Comparison of ENCODE assay signal across 8 cellular contexts in genomic region chr21:5123655-5124054, GRCh38.
DNase-seq lines count a peak whose midpoint lies in the region; ATAC-seq and TF ChIP-seq lines count a peak whose summit lies in the region.
"Not testable (repeated sequence)": the region's sequence is repeated elsewhere in the genome, so short reads cannot be mapped to it uniquely, and the experiment has no call there.

No MANE protein-coding gene starts in this region.

- not testable (repeated sequence) for H3K9me3 Mint-ChIP-seq in central memory CD8-positive, alpha-beta T cell

- 4 to 20% (median 7%) methylated on average over 6 to 11 of the region's 16 CpGs; no CpG with 5 or more reads in 2 of the 5 donors for WGBS in stomach, 5 donors

- H3K4me3 ChIP-seq in stomach: not testable (repeated sequence)

- not testable (repeated sequence) for TF ChIP-seq EP300 in stomach (IDR thresholded peaks at IDR 0.05)

- not testable (repeated sequence) for H3K9me3 ChIP-seq in stomach

- not testable (repeated sequence) for TF ChIP-seq POLR2A in stomach (IDR thresholded peaks at IDR 0.05)

- H3K27me3 Mint-ChIP-seq in central memory CD8-positive, alpha-beta T cell: not testable (repeated sequence)

- H3K36me3 ChIP-seq in stomach: not testable (repeated sequence)

- not testable (repeated sequence) for H3K4me3 Mint-ChIP-seq in central memory CD8-positive, alpha-beta T cell

- H3K27me3 ChIP-seq in stomach: not testable (repeated sequence)

- H3K27ac Mint-ChIP-seq in central memory CD8-positive, alpha-beta T cell (ENCODE audit: low read depth): not testable (repeated sequence)

- not testable (repeated sequence) for H3K4me1 Mint-ChIP-seq in central memory CD8-positive, alpha-beta T cell

- ATAC-seq in GM21825 (IDR thresholded peaks at IDR 0.05; ENCODE audit: unreplicated experiment): peak; percentile 32
- peak; percentile 33 for ATAC-seq in central memory CD8-positive, alpha-beta T cell (replicated peaks; ENCODE audit: extremely low read depth, poor library complexity, severe bottlenecking)
- peak; percentile 68 for ATAC-seq in left lobe of liver

- POLR2A ChIA-PET in GM10248 (lab: Yijun Ruan, JAX): not testable (repeated sequence)

- H3K36me3 Mint-ChIP-seq in central memory CD8-positive, alpha-beta T cell (ENCODE audit: insufficient read depth): not testable (repeated sequence)

- peak; percentile 39 for TF ChIP-seq CTCF in GM10248 (IDR thresholded peaks at IDR 0.05; ENCODE audit: control extremely low read depth, extremely low read depth, low read depth, missing control alignments)
- TF ChIP-seq CTCF in stomach (IDR thresholded peaks at IDR 0.05): peak in 3 of 7 experiments; percentile 15 to 46 (median 39)

- H3K4me1 ChIP-seq in stomach: not testable (repeated sequence)

- DNase-seq in GM10248 (ENCODE audit: extremely low spot score): not testable (repeated sequence)
- peak; percentile 55 for DNase-seq in T follicular helper cell (ENCODE audit: low read depth)
- DNase-seq in activated T-cell treated with anti-CD3 and anti-CD28 coated beads for 48 hours (ENCODE audit: low read depth): peak; percentile 70
- DNase-seq in central memory CD8-positive, alpha-beta T cell (ENCODE audit: low spot score in 2 of 2): peak; percentile 62 to 64
- peak; percentile 80 for DNase-seq in left lobe of liver (ENCODE audit: low spot score)
- DNase-seq in stimulated activated CD4-positive, alpha-beta T cell treated with anti-CD3 and anti-CD28 coated beads, Interleukin-12 subunit alpha, Interleukin-12 subunit beta, amount 100 ng/mL, for 48 hours (ENCODE audit: low read depth in 2 of 3, low spot score in 1 of 3): peak; percentile 65 to 71 (median 68)
- DNase-seq in stomach: peak; percentile 89

- intact Hi-C loops in stomach (cut with DNase I; ENCODE audit: low total_unique reads): not testable (repeated sequence)

- CTCF ChIA-PET in GM10248 (lab: Yijun Ruan, JAX): not testable (repeated sequence)

- H3K27ac ChIP-seq in stomach: not testable (repeated sequence)
